In the genomic region with DNA sequence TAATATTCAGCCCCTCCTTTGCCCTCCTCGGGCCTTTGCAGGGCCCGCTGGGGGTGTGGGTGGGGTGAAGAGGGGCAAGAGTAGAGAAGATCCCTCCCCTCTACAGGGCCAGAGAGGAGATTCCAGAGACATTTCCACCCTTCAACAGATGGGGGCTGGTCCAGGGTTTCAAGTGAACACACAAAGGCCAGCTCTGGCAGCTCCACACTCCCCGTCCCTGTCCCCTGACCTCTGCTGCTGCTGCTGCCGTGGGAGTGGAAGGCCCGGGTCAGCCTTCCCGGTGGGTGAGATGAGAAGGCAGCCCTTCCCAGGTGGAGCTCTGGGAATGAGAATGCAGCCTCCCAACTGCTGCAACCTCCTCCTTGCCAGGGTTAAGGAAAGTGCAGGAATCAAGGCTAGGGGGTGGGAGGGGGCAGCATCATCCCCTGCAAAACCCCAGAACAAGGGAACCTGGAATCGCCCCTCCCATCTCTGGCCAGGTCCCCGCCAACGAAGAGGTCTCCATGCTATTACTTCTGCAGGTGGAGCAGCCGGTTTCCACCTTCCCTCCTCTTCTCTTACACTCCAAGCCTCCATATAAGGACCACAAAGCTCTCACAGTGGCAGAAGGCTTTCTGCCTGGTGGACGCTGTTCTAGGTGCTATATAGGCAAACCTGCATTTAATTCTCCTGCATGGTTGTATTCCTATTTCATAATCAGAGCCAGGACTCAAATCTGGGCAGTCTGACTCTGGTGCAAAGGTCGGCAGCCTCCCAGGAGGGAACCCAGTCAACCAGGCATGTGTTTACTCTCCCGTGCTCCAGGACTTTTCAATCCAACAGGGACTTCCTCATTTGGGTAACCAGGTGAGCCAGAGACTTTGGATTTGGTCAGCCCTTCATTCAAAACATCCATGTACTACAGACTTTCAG, we compare ENCODE assay signal across 2 cellular contexts.
TF ChIP-seq lines count a peak whose summit lies in the region.

No MANE protein-coding gene starts in this region.

TF ChIP-seq in GM23338, 12 proteins besides CTCF, POLR2A, EP300 and RAD21 (continued from another document):
- TF ChIP-seq, protein P1, sequence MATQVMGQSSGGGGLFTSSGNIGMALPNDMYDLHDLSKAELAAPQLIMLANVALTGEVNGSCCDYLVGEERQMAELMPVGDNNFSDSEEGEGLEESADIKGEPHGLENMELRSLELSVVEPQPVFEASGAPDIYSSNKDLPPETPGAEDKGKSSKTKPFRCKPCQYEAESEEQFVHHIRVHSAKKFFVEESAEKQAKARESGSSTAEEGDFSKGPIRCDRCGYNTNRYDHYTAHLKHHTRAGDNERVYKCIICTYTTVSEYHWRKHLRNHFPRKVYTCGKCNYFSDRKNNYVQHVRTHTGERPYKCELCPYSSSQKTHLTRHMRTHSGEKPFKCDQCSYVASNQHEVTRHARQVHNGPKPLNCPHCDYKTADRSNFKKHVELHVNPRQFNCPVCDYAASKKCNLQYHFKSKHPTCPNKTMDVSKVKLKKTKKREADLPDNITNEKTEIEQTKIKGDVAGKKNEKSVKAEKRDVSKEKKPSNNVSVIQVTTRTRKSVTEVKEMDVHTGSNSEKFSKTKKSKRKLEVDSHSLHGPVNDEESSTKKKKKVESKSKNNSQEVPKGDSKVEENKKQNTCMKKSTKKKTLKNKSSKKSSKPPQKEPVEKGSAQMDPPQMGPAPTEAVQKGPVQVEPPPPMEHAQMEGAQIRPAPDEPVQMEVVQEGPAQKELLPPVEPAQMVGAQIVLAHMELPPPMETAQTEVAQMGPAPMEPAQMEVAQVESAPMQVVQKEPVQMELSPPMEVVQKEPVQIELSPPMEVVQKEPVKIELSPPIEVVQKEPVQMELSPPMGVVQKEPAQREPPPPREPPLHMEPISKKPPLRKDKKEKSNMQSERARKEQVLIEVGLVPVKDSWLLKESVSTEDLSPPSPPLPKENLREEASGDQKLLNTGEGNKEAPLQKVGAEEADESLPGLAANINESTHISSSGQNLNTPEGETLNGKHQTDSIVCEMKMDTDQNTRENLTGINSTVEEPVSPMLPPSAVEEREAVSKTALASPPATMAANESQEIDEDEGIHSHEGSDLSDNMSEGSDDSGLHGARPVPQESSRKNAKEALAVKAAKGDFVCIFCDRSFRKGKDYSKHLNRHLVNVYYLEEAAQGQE (IDR thresholded peaks at IDR 0.05; ENCODE audit: unreplicated experiment), result no peak
- no peak for TF ChIP-seq ZNF114 (CRISPR knock-in tag; IDR thresholded peaks at IDR 0.05)
- no peak for TF ChIP-seq ZNF331 (CRISPR knock-in tag; IDR thresholded peaks at IDR 0.05; ENCODE audit: low read depth)
- TF ChIP-seq, protein P2, sequence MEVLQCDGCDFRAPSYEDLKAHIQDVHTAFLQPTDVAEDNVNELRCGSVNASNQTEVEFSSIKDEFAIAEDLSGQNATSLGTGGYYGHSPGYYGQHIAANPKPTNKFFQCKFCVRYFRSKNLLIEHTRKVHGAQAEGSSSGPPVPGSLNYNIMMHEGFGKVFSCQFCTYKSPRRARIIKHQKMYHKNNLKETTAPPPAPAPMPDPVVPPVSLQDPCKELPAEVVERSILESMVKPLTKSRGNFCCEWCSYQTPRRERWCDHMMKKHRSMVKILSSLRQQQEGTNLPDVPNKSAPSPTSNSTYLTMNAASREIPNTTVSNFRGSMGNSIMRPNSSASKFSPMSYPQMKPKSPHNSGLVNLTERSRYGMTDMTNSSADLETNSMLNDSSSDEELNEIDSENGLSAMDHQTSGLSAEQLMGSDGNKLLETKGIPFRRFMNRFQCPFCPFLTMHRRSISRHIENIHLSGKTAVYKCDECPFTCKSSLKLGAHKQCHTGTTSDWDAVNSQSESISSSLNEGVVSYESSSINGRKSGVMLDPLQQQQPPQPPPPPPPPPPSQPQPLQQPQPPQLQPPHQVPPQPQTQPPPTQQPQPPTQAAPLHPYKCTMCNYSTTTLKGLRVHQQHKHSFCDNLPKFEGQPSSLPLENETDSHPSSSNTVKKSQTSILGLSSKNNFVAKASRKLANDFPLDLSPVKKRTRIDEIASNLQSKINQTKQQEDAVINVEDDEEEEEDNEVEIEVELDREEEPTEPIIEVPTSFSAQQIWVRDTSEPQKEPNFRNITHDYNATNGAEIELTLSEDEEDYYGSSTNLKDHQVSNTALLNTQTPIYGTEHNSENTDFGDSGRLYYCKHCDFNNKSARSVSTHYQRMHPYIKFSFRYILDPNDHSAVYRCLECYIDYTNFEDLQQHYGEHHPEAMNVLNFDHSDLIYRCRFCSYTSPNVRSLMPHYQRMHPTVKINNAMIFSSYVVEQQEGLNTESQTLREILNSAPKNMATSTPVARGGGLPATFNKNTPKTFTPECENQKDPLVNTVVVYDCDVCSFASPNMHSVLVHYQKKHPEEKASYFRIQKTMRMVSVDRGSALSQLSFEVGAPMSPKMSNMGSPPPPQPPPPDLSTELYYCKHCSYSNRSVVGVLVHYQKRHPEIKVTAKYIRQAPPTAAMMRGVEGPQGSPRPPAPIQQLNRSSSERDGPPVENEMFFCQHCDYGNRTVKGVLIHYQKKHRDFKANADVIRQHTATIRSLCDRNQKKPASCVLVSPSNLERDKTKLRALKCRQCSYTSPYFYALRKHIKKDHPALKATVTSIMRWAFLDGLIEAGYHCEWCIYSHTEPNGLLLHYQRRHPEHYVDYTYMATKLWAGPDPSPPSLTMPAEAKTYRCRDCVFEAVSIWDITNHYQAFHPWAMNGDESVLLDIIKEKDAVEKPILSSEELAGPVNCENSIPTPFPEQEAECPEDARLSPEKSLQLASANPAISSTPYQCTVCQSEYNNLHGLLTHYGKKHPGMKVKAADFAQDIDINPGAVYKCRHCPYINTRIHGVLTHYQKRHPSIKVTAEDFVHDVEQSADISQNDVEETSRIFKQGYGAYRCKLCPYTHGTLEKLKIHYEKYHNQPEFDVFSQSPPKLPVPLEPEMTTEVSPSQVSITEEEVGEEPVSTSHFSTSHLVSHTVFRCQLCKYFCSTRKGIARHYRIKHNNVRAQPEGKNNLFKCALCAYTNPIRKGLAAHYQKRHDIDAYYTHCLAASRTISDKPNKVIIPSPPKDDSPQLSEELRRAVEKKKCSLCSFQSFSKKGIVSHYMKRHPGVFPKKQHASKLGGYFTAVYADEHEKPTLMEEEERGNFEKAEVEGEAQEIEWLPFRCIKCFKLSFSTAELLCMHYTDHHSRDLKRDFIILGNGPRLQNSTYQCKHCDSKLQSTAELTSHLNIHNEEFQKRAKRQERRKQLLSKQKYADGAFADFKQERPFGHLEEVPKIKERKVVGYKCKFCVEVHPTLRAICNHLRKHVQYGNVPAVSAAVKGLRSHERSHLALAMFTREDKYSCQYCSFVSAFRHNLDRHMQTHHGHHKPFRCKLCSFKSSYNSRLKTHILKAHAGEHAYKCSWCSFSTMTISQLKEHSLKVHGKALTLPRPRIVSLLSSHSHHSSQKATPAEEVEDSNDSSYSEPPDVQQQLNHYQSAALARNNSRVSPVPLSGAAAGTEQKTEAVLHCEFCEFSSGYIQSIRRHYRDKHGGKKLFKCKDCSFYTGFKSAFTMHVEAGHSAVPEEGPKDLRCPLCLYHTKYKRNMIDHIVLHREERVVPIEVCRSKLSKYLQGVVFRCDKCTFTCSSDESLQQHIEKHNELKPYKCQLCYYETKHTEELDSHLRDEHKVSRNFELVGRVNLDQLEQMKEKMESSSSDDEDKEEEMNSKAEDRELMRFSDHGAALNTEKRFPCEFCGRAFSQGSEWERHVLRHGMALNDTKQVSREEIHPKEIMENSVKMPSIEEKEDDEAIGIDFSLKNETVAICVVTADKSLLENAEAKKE (CRISPR knock-in tag; IDR thresholded peaks at IDR 0.05), result no peak

TF ChIP-seq in WTC11, 78 proteins besides CTCF, POLR2A, EP300 and RAD21 (continued from another document):
- TF ChIP-seq FOXJ3 (CRISPR knock-in tag; IDR thresholded peaks at IDR 0.05; ENCODE audit: borderline replicate concordance) (no peak), TCF7 (CRISPR knock-in tag; IDR thresholded peaks at IDR 0.05; ENCODE audit: low read depth) (no peak), NFATC4 (CRISPR knock-in tag; IDR thresholded peaks at IDR 0.05) (no peak), GABPB1 (CRISPR knock-in tag; IDR thresholded peaks at IDR 0.05) (no peak), ZNF671 (CRISPR knock-in tag; IDR thresholded peaks at IDR 0.05) (no peak), TP53 (CRISPR knock-in tag; IDR thresholded peaks at IDR 0.05) (no peak), ZNF121 (CRISPR knock-in tag; IDR thresholded peaks at IDR 0.05) (no peak)
- TF ChIP-seq, protein P3, sequence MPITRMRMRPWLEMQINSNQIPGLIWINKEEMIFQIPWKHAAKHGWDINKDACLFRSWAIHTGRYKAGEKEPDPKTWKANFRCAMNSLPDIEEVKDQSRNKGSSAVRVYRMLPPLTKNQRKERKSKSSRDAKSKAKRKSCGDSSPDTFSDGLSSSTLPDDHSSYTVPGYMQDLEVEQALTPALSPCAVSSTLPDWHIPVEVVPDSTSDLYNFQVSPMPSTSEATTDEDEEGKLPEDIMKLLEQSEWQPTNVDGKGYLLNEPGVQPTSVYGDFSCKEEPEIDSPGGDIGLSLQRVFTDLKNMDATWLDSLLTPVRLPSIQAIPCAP (CRISPR knock-in tag; IDR thresholded peaks at IDR 0.05), result no peak
- TF ChIP-seq, protein P4, sequence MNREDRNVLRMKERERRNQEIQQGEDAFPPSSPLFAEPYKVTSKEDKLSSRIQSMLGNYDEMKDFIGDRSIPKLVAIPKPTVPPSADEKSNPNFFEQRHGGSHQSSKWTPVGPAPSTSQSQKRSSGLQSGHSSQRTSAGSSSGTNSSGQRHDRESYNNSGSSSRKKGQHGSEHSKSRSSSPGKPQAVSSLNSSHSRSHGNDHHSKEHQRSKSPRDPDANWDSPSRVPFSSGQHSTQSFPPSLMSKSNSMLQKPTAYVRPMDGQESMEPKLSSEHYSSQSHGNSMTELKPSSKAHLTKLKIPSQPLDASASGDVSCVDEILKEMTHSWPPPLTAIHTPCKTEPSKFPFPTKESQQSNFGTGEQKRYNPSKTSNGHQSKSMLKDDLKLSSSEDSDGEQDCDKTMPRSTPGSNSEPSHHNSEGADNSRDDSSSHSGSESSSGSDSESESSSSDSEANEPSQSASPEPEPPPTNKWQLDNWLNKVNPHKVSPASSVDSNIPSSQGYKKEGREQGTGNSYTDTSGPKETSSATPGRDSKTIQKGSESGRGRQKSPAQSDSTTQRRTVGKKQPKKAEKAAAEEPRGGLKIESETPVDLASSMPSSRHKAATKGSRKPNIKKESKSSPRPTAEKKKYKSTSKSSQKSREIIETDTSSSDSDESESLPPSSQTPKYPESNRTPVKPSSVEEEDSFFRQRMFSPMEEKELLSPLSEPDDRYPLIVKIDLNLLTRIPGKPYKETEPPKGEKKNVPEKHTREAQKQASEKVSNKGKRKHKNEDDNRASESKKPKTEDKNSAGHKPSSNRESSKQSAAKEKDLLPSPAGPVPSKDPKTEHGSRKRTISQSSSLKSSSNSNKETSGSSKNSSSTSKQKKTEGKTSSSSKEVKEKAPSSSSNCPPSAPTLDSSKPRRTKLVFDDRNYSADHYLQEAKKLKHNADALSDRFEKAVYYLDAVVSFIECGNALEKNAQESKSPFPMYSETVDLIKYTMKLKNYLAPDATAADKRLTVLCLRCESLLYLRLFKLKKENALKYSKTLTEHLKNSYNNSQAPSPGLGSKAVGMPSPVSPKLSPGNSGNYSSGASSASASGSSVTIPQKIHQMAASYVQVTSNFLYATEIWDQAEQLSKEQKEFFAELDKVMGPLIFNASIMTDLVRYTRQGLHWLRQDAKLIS (CRISPR knock-in tag; IDR thresholded peaks at IDR 0.05; ENCODE audit: borderline replicate concordance), result no peak
- TF ChIP-seq, protein P5, sequence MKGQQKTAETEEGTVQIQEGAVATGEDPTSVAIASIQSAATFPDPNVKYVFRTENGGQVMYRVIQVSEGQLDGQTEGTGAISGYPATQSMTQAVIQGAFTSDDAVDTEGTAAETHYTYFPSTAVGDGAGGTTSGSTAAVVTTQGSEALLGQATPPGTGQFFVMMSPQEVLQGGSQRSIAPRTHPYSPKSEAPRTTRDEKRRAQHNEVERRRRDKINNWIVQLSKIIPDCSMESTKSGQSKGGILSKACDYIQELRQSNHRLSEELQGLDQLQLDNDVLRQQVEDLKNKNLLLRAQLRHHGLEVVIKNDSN (CRISPR knock-in tag; IDR thresholded peaks at IDR 0.05), result no peak
- TF ChIP-seq, protein P6, sequence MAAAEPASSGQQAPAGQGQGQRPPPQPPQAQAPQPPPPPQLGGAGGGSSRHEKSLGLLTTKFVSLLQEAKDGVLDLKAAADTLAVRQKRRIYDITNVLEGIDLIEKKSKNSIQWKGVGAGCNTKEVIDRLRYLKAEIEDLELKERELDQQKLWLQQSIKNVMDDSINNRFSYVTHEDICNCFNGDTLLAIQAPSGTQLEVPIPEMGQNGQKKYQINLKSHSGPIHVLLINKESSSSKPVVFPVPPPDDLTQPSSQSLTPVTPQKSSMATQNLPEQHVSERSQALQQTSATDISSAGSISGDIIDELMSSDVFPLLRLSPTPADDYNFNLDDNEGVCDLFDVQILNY (CRISPR knock-in tag; IDR thresholded peaks at IDR 0.05), result no peak
TF ChIP-seq in WTC11: peak in this region for 0.
